In genomic region chr16:88651276-88651988, GRCh38 we compare ENCODE assay signal across 1 cellular context.
TF ChIP-seq lines count a peak whose summit lies in the region.

No MANE protein-coding gene starts in this region.

TF ChIP-seq in GM12878, 131 proteins besides CTCF, POLR2A, EP300 and RAD21 (continued from another document and continues in another):
- TF ChIP-seq ZNF592 (IDR thresholded peaks at IDR 0.05) (no peak), NFXL1 (IDR thresholded peaks at IDR 0.05; ENCODE audit: borderline replicate concordance) (no peak), NR2C2 (IDR thresholded peaks at IDR 0.05; ENCODE audit: borderline replicate concordance, control insufficient read depth, insufficient read length, low read depth) (no peak), HDAC6 (IDR thresholded peaks at IDR 0.05; ENCODE audit: unreplicated experiment) (no peak), RELA (IDR thresholded peaks at IDR 0.05; ENCODE audit: borderline replicate concordance, partially characterized antibody) (peak; percentile 63), PAX8 (IDR thresholded peaks at IDR 0.05) (peak; percentile 97; the same call in 1 of the 2 replicates), BCLAF1 (IDR thresholded peaks at IDR 0.05) (no peak), RUNX3 (IDR thresholded peaks at IDR 0.05; ENCODE audit: low read length) (peak; percentile 59), GATAD2B (conservative IDR thresholded peaks at IDR 0.05; ENCODE audit: low read depth) (peak; percentile 85), BMI1 (IDR thresholded peaks at IDR 0.05; ENCODE audit: borderline replicate concordance) (no peak), TARDBP (IDR thresholded peaks at IDR 0.05; ENCODE audit: borderline replicate concordance) (peak; percentile 19; the same call in 1 of the 2 replicates), STAT1 (conservative IDR thresholded peaks at IDR 0.05) (0 out of 2 replicates have a peak, but pooled peaks have one; percentile 75), GABPA (IDR thresholded peaks at IDR 0.05; ENCODE audit: low read depth) (peak; percentile 85), BACH1 (IDR thresholded peaks at IDR 0.05; ENCODE audit: borderline replicate concordance) (peak; percentile 56; the same call in 1 of the 2 replicates), MEF2A (IDR thresholded peaks at IDR 0.05; ENCODE audit: insufficient read depth, low read depth, low read length) (0 out of 2 replicates have a peak, but pooled peaks have one; percentile 35), SKIL (IDR thresholded peaks at IDR 0.05; ENCODE audit: low read depth, poor library complexity, severe bottlenecking) (peak; percentile 76), ZNF687 (IDR thresholded peaks at IDR 0.05) (peak; percentile 78), SMC3 (IDR thresholded peaks at IDR 0.05; ENCODE audit: borderline replicate concordance, low read length) (0 out of 2 replicates have a peak, but pooled peaks have one; percentile 17), TCF3 (IDR thresholded peaks at IDR 0.05; ENCODE audit: borderline replicate concordance, insufficient read depth, low read depth, low read length) (peak; percentile 66), EED (IDR thresholded peaks at IDR 0.05; ENCODE audit: low read depth) (peak; percentile 86), CBFB (IDR thresholded peaks at IDR 0.05; ENCODE audit: low read depth) (peak; percentile 30; the same call in 1 of the 2 replicates), YY1 (IDR thresholded peaks at IDR 0.05; ENCODE audit: low read depth, low read length) (0 out of 2 replicates have a peak, but pooled peaks have one; percentile 6)
- TF ChIP-seq, protein P1, sequence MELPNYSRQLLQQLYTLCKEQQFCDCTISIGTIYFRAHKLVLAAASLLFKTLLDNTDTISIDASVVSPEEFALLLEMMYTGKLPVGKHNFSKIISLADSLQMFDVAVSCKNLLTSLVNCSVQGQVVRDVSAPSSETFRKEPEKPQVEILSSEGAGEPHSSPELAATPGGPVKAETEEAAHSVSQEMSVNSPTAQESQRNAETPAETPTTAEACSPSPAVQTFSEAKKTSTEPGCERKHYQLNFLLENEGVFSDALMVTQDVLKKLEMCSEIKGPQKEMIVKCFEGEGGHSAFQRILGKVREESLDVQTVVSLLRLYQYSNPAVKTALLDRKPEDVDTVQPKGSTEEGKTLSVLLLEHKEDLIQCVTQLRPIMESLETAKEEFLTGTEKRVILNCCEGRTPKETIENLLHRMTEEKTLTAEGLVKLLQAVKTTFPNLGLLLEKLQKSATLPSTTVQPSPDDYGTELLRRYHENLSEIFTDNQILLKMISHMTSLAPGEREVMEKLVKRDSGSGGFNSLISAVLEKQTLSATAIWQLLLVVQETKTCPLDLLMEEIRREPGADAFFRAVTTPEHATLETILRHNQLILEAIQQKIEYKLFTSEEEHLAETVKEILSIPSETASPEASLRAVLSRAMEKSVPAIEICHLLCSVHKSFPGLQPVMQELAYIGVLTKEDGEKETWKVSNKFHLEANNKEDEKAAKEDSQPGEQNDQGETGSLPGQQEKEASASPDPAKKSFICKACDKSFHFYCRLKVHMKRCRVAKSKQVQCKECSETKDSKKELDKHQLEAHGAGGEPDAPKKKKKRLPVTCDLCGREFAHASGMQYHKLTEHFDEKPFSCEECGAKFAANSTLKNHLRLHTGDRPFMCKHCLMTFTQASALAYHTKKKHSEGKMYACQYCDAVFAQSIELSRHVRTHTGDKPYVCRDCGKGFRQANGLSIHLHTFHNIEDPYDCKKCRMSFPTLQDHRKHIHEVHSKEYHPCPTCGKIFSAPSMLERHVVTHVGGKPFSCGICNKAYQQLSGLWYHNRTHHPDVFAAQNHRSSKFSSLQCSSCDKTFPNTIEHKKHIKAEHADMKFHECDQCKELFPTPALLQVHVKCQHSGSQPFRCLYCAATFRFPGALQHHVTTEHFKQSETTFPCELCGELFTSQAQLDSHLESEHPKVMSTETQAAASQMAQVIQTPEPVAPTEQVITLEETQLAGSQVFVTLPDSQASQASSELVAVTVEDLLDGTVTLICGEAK (IDR thresholded peaks at IDR 0.05; ENCODE audit: borderline replicate concordance), result peak; percentile 85
- TF ChIP-seq, protein P2, sequence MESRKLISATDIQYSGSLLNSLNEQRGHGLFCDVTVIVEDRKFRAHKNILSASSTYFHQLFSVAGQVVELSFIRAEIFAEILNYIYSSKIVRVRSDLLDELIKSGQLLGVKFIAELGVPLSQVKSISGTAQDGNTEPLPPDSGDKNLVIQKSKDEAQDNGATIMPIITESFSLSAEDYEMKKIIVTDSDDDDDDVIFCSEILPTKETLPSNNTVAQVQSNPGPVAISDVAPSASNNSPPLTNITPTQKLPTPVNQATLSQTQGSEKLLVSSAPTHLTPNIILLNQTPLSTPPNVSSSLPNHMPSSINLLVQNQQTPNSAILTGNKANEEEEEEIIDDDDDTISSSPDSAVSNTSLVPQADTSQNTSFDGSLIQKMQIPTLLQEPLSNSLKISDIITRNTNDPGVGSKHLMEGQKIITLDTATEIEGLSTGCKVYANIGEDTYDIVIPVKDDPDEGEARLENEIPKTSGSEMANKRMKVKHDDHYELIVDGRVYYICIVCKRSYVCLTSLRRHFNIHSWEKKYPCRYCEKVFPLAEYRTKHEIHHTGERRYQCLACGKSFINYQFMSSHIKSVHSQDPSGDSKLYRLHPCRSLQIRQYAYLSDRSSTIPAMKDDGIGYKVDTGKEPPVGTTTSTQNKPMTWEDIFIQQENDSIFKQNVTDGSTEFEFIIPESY (IDR thresholded peaks at IDR 0.05), result 0 out of 2 replicates have a peak, but pooled peaks have one; percentile 37
- TF ChIP-seq, protein P3, sequence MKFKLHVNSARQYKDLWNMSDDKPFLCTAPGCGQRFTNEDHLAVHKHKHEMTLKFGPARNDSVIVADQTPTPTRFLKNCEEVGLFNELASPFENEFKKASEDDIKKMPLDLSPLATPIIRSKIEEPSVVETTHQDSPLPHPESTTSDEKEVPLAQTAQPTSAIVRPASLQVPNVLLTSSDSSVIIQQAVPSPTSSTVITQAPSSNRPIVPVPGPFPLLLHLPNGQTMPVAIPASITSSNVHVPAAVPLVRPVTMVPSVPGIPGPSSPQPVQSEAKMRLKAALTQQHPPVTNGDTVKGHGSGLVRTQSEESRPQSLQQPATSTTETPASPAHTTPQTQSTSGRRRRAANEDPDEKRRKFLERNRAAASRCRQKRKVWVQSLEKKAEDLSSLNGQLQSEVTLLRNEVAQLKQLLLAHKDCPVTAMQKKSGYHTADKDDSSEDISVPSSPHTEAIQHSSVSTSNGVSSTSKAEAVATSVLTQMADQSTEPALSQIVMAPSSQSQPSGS (IDR thresholded peaks at IDR 0.05; ENCODE audit: low read length), result no peak; the same call in 1 of the 2 replicates
- TF ChIP-seq, protein P4, sequence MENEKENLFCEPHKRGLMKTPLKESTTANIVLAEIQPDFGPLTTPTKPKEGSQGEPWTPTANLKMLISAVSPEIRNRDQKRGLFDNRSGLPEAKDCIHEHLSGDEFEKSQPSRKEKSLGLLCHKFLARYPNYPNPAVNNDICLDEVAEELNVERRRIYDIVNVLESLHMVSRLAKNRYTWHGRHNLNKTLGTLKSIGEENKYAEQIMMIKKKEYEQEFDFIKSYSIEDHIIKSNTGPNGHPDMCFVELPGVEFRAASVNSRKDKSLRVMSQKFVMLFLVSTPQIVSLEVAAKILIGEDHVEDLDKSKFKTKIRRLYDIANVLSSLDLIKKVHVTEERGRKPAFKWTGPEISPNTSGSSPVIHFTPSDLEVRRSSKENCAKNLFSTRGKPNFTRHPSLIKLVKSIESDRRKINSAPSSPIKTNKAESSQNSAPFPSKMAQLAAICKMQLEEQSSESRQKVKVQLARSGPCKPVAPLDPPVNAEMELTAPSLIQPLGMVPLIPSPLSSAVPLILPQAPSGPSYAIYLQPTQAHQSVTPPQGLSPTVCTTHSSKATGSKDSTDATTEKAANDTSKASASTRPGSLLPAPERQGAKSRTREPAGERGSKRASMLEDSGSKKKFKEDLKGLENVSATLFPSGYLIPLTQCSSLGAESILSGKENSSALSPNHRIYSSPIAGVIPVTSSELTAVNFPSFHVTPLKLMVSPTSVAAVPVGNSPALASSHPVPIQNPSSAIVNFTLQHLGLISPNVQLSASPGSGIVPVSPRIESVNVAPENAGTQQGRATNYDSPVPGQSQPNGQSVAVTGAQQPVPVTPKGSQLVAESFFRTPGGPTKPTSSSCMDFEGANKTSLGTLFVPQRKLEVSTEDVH (IDR thresholded peaks at IDR 0.05; ENCODE audit: low read depth, partially characterized antibody), result peak; percentile 64
